Comparison of ENCODE assay signal across 8 cellular contexts in the genomic region with DNA sequence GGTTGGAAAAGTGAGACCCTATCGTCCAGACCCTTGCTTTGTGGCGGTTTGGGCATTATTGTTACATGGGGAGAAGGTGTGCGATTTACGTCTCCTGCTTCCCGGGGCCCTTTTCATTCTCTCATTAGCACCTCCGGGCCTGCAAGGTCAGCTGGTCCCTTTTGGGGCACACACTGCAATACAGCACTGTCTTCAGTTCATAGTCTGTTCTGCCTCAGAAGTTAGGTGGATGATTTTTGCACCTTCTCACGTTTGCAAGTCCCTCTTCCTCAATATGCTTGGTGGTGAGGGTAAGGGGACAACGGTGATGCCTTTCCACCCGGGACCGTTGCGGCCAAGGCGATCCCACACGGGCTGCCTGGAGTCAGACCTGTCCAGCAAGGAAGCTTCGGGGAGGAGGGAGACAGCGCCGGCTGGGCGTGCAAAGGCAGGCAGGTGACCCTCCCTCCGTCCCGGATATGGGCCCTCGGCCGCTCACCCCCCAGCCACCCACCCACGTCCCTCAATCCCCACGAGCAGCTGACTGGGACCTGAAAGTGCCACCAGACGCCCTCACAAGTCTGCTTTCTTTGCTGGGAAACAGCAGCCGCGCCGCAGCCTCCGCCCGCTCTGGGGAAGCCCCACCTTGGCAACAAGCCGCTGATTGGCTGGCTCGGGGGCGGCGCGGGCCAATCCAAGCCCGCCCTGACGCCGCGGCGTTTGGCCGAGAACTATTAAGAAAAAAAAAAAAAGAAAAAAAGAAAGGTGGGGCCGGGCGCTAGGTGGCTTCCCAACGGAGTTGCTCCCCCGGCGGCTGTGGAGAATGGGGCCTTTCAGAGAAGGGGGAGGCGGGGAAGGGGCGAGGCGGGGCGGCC. TPM values are rescaled to one million over a fixed set of nuclear protein-coding genes. Genes with fewer than 3 reads are reported as not detected.
A peak's percentile ranks its signal among the peaks of the same experiment; 100 is the strongest.
DNase-seq lines count a peak whose midpoint lies in the region; TF ChIP-seq lines count a peak whose summit lies in the region.

No MANE protein-coding gene starts in this region.

- CTCF ChIA-PET in activated naive CD4-positive, alpha-beta T cell treated with anti-CD3 and anti-CD28 coated beads, Interleukin-2, amount 10 ng/mL, durations not matched to agents 7 days and 5 days (lab: Charles Lee), result interaction anchor here (0.6 to 9.9 kb wide), 12 partner anchors 9 to 54 kb away, joined by 3 to 189 read pairs (median 6); a partner anchor contains a TSS

- H3K27me3 Mint-ChIP-seq in activated naive CD4-positive, alpha-beta T cell treated with anti-CD3 and anti-CD28 coated beads, Interleukin-2, amount 10 ng/mL, durations not matched to agents 7 days and 5 days, result peaks cover 5% of the 10 kb centered on the region

- peak overlapping the region; percentile 94 for H3K27ac Mint-ChIP-seq in activated naive CD4-positive, alpha-beta T cell treated with anti-CD3 and anti-CD28 coated beads, Interleukin-2, amount 10 ng/mL, durations not matched to agents 7 days and 5 days

- H3K4me3 Mint-ChIP-seq in activated naive CD4-positive, alpha-beta T cell treated with anti-CD3 and anti-CD28 coated beads, Interleukin-2, amount 10 ng/mL, durations not matched to agents 7 days and 5 days, result peak overlapping the region; percentile 74

- H3K27ac ChIP-seq in temporal lobe (ENCODE audit: low read depth, low read length), result peak overlapping the region; percentile 87

- no peak for TF ChIP-seq CTCF in HFF-Myc (IDR thresholded peaks at IDR 0.05; ENCODE audit: low read depth, low read length, missing control alignments)

- peaks cover 66% of the 10 kb centered on the region for H3K4me1 Mint-ChIP-seq in activated naive CD4-positive, alpha-beta T cell treated with anti-CD3 and anti-CD28 coated beads, Interleukin-2, amount 10 ng/mL, durations not matched to agents 7 days and 5 days

- DNase-seq in GF-D8 (lab: John Stamatoyannopoulos, UW) (peak; percentile 79), HFF-Myc (ENCODE audit: extremely low read depth, low read depth) (no peak), MV-4-11 (lab: John Stamatoyannopoulos, UW) (peak; percentile 88), SK-MEL-5 (ENCODE audit: low read depth, low spot score) (peak; percentile 90), germinal center (ENCODE audit: low spot score) (peak; percentile 97), occipital lobe (lab: John Stamatoyannopoulos, UW) (peak; percentile 93)
- peak; percentile 96 for DNase-seq in activated naive CD4-positive, alpha-beta T cell treated with anti-CD3 and anti-CD28 coated beads, Interleukin-2, amount 10 ng/mL, durations not matched to agents 7 days and 5 days

- peak overlapping the region; percentile 40 for H3K4me3 ChIP-seq in HFF-Myc (replicated peaks; ENCODE audit: low read depth, low read length)

- no peaks in the 10 kb centered on the region for H3K9me3 Mint-ChIP-seq in activated naive CD4-positive, alpha-beta T cell treated with anti-CD3 and anti-CD28 coated beads, Interleukin-2, amount 10 ng/mL, durations not matched to agents 7 days and 5 days

- H3K36me3 Mint-ChIP-seq in activated naive CD4-positive, alpha-beta T cell treated with anti-CD3 and anti-CD28 coated beads, Interleukin-2, amount 10 ng/mL, durations not matched to agents 7 days and 5 days, result no peaks in the 10 kb centered on the region

- in situ Hi-C loops in SK-MEL-5 (cut with HindIII; ENCODE audit: low pct_unique_long_range_greater_than_20kb, low sequenced_read_pairs), result no loop called here

RNA-seq across cellular contexts. Expression of a gene that starts 21.7 kb away (rescaled TPM):
- 4.7 and 4.8 TPM in 2 replicates for total RNA-seq in SK-MEL-5 (2014; rRNA removed; shearing (Covaris generic))
- 1.4 TPM in 2 replicates for polyA plus RNA-seq in SK-MEL-5 (2015; cell fraction: cytosol; rRNA removed)
- polyA plus RNA-seq in SK-MEL-5 (2015; cell fraction: nucleus; rRNA removed), result 2.0 and 4.9 TPM in 2 replicates
- total RNA-seq in occipital lobe (13.9 TPM), temporal lobe (10.1 TPM)

RNA-seq across cellular contexts. Expression of a gene that starts 23.9 kb away (rescaled TPM):
- 0.16 TPM in 2 replicates for total RNA-seq in SK-MEL-5 (2014; rRNA removed; shearing (Covaris generic))
- polyA plus RNA-seq in SK-MEL-5 (2015; cell fraction: cytosol; rRNA removed), result 0.73 and 1.1 TPM in 2 replicates
- polyA plus RNA-seq in SK-MEL-5 (2015; cell fraction: nucleus; rRNA removed), result 0.17 and 0.70 TPM in 2 replicates
- total RNA-seq in occipital lobe, result 1.1 TPM
- total RNA-seq in temporal lobe, result 2.2 TPM
